In the genomic region with DNA sequence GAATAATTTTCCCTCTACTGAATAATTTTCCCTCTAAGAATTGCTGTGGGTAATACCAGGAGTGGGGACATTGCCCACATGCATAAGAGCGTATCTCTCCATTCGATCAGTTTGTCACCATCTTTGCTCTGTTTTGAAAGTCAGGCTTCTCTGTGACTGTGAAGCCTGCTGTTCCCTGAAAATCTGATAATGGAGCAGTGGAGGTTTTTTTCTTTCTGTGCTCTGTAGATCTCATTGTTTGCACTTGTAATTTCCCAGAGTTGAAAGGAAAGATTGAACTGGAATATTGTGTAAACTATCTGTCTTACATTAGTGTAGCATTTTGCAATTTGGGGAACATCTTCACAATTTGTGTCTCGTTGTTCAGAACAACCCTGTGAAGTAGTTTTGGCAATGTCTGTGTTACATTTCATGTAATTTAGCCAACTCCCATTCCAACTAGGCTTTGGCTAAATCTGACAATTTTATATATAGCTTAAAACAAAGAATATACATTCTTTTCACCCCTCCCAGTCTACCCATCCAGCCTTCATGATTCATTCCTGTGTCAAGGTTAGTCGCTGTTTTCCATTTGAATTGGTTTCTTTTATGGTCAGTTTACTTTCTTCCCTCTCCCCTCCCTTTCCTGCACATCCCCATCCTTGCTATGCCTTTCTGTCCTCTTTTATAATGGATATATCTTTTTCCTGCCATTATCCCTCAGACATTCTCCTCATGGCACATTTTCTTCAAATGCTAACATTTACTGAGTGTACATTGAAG, we compare ENCODE assay signal across 10 cellular contexts. TPM values are rescaled to one million over a fixed set of nuclear protein-coding genes. Genes with fewer than 3 reads are reported as not detected.
DNase-seq lines count a peak whose midpoint lies in the region; ATAC-seq and TF ChIP-seq lines count a peak whose summit lies in the region.
"Had no signal": no experiment of that assay in that cellular context is flagged by ENCODE, and none has a peak within 500 bp of the region (broad histone marks: within the 10 kb centered on the region; RNA-seq: fewer than 3 reads in every experiment).

No MANE protein-coding gene starts in this region.

- H3K27ac ChIP-seq in SJSA1: peak overlapping the region; percentile 21; the same call in 1 of the 2 replicates

- H3K36me3 ChIP-seq in ES-I3 (ENCODE audit: insufficient read depth, low read length) (no peaks in the 10 kb centered on the region), SJSA1 (0 out of 2 replicates have a peak, but pooled peaks cover 2% of the 10 kb centered on the region)

- H3K27me3 Mint-ChIP-seq in osteocyte (ENCODE audit: unreplicated experiment): no peaks in the 10 kb centered on the region

- peaks cover 5% of the 10 kb centered on the region for H3K36me3 Mint-ChIP-seq in osteocyte (ENCODE audit: unreplicated experiment)

- peak overlapping the region; percentile 55 for H3K4me3 Mint-ChIP-seq in osteocyte (ENCODE audit: unreplicated experiment)

- ATAC-seq in GM19035 (IDR thresholded peaks at IDR 0.05; ENCODE audit: unreplicated experiment) (no peak), GM18907 (IDR thresholded peaks at IDR 0.05; ENCODE audit: unreplicated experiment) (no peak)
- ATAC-seq: mucosa of descending colon had no signal

- H3K9me3 ChIP-seq in ES-I3 (ENCODE audit: control insufficient read depth, insufficient read depth, low read length) (no peaks in the 10 kb centered on the region), SJSA1 (replicated peaks) (no peaks in the 10 kb centered on the region)
- H3K9me3 ChIP-seq: mucosa of descending colon had no signal

- peaks cover 28% of the 10 kb centered on the region for H3K4me1 Mint-ChIP-seq in osteocyte (ENCODE audit: unreplicated experiment)

- peak overlapping the region; percentile 79 for H3K27ac Mint-ChIP-seq in osteocyte (ENCODE audit: unreplicated experiment)

- no peaks in the 10 kb centered on the region for H3K27me3 ChIP-seq in SJSA1 (replicated peaks)

- no peak overlapping the region for H3K4me3 ChIP-seq in SJSA1
- H3K4me3 ChIP-seq: mucosa of descending colon had no signal

- TF ChIP-seq CTCF in osteocyte (IDR thresholded peaks at IDR 0.05): no peak

- DNase-seq in SJSA1 (ENCODE audit: low read depth in 1 of 2, low spot score in 2 of 2) (no peak), erythroblast (lab: John Stamatoyannopoulos, UW) (peak; percentile 6 to 20), osteocyte (ENCODE audit: extremely low spot score, unreplicated experiment) (no peak), EL (no peak), NCI-H1436 treated with DMSO at 0.1 percent for 48 hours (lab: John Stamatoyannopoulos, UW) (no peak)
- DNase-seq: mucosa of descending colon, NCI-H1092 treated with DMSO at 0.1 percent for 48 hours had no signal

- no peak for TF ChIP-seq POLR2A in erythroblast (IDR thresholded peaks at IDR 0.05; ENCODE audit: low read length)

- peaks cover 14% of the 10 kb centered on the region; the same call in 1 of the 2 replicates for H3K4me1 ChIP-seq in ES-I3 (ENCODE audit: insufficient read depth, low read length)
- peaks cover 16% of the 10 kb centered on the region for H3K4me1 ChIP-seq in SJSA1 (replicated peaks)

- peak overlapping the region; percentile 13; the same call in 1 of the 2 replicates for H3K9ac ChIP-seq in ES-I3 (ENCODE audit: low read depth, low read length)

- H3K9me3 Mint-ChIP-seq in osteocyte (ENCODE audit: unreplicated experiment): peaks cover 11% of the 10 kb centered on the region

RNA-seq across cellular contexts. Expression of gene ZXDB, which starts 4.5 kb away (rescaled TPM):
- total RNA-seq in SJSA1 (2014; rRNA removed; shearing (Covaris generic)): 7.7 and 8.2 TPM in 2 replicates
- 6.8 and 7.3 TPM in 2 replicates for total RNA-seq in osteocyte

Comparison
In these comparisons a context has a peak if more than half of its experiments do, and no peak if none do; other contexts are left out.
1. DNase-seq: peak in erythroblast (2 of 2); none in SJSA1 (0 of 2), osteocyte (single experiment), EL (single experiment) and NCI-H1436 treated with DMSO at 0.1 percent for 48 hours (single experiment).